Comparison of ENCODE assay signal across 10 cellular contexts in genomic region chr2:36246320-36246990, GRCh38.
DNase-seq lines count a peak whose midpoint lies in the region; ATAC-seq and FAIRE-seq lines count a peak whose summit lies in the region.
"Had no signal": no experiment of that assay in that cellular context is flagged by ENCODE, and none has a peak within 500 bp of the region (broad histone marks: within the 10 kb centered on the region; RNA-seq: fewer than 3 reads in every experiment).

No MANE protein-coding gene starts in this region.

- no peak overlapping the region for H3K4me3 ChIP-seq in small intestine (ENCODE audit: low read depth in 1 of 2, low read length in 2 of 2)

- POLR2A ChIA-PET in activated CD4-positive, alpha-beta T cell treated with anti-CD3 and anti-CD28 coated beads for 36 hours (lab: Charles Lee): no interaction called here

- no peaks in the 10 kb centered on the region for H3K9me3 ChIP-seq in small intestine (ENCODE audit: control insufficient read depth, low read depth)

- H3K27ac Mint-ChIP-seq in activated CD4-positive, alpha-beta T cell treated with anti-CD3 and anti-CD28 coated beads for 36 hours: peak overlapping the region; percentile 84

- ATAC-seq in activated CD4-positive, alpha-beta T cell treated with anti-CD3 and anti-CD28 coated beads for 36 hours: peak; percentile 82
- ATAC-seq in HG02852 (IDR thresholded peaks at IDR 0.05; ENCODE audit: unreplicated experiment): peak; percentile 88

- intact Hi-C loops in activated CD4-positive, alpha-beta T cell treated with anti-CD3 and anti-CD28 coated beads for 36 hours (cut with DNase I, micrococcal nuclease): loop anchor here (1.0 to 10.0 kb wide), 10 partner anchors 30 to 1131 kb away; partner anchors contain the start of gene CRIM1 (in 1 of the 2)

- FAIRE-seq in small intestine (lab: Jason Lieb, UNC): no peak

- H3K36me3 Mint-ChIP-seq in activated CD4-positive, alpha-beta T cell treated with anti-CD3 and anti-CD28 coated beads for 36 hours (ENCODE audit: low read depth): peaks cover 3% of the 10 kb centered on the region

- H3K4me3 Mint-ChIP-seq in activated CD4-positive, alpha-beta T cell treated with anti-CD3 and anti-CD28 coated beads for 36 hours: peak overlapping the region; percentile 54

- H3K36me3 ChIP-seq in small intestine (ENCODE audit: control insufficient read depth in 2 of 2, insufficient read depth in 2 of 2, low read length in 2 of 2): no peaks in the 10 kb centered on the region

- peaks cover 61% of the 10 kb centered on the region for H3K4me1 Mint-ChIP-seq in activated CD4-positive, alpha-beta T cell treated with anti-CD3 and anti-CD28 coated beads for 36 hours

- no peaks in the 10 kb centered on the region for H3K4me1 ChIP-seq in small intestine (ENCODE audit: control insufficient read depth in 2 of 2, insufficient read depth in 1 of 2, low read depth in 1 of 2, low read length in 1 of 2)

- CTCF ChIA-PET in activated CD4-positive, alpha-beta T cell treated with anti-CD3 and anti-CD28 coated beads for 36 hours (lab: Charles Lee): interaction anchor here (0.6 to 0.9 kb wide), 2 partner anchors 107 to 122 kb away, joined by 3 to 5 read pairs; no protein-coding TSS in a partner anchor

- H3K27ac ChIP-seq in small intestine (ENCODE audit: low read depth in 1 of 2, low read length in 1 of 2): no peak overlapping the region

- H3K27me3 ChIP-seq in small intestine (ENCODE audit: control insufficient read depth in 2 of 2, insufficient read depth in 2 of 2, low read length in 2 of 2): no peaks in the 10 kb centered on the region

- H3K27me3 Mint-ChIP-seq in activated CD4-positive, alpha-beta T cell treated with anti-CD3 and anti-CD28 coated beads for 36 hours: peaks cover 4% of the 10 kb centered on the region

- WGBS in small intestine, 3 donors: 38 to 48% (median 43%) methylated on average over 2 of the region's 2 CpGs

- H3K9me3 Mint-ChIP-seq in activated CD4-positive, alpha-beta T cell treated with anti-CD3 and anti-CD28 coated beads for 36 hours (ENCODE audit: low read depth): peaks cover 4% of the 10 kb centered on the region

- DNase-seq in activated CD4-positive, alpha-beta T cell treated with anti-CD3 and anti-CD28 coated beads for 36 hours: no peak
- DNase-seq in activated CD4-positive, alpha-beta T cell treated with anti-CD3 and anti-CD28 coated beads, Interleukin-2, amount 50 U/mL, for 48 hours: no peak
- DNase-seq in NOMO-1 treated with DMSO at 0.1 percent for 48 hours (lab: John Stamatoyannopoulos, UW; ENCODE audit: unreplicated experiment) (peak; percentile 71), small intestine (peak; percentile 65), cerebellum (ENCODE audit: low spot score) (no peak)
- no peak for DNase-seq in stimulated activated CD4-positive, alpha-beta T cell treated with anti-CD3 and anti-CD28 coated beads, Interleukin-15, amount 100 ng/mL, for 24 hours
- no peak for DNase-seq in activated CD8-positive, alpha-beta memory T cell treated with anti-CD3 and anti-CD28 coated beads, Interleukin-2, amount 50 U/mL, for 48 hours
- DNase-seq: amniotic stem cell, NCI-H1105 had no signal

Comparison
In these comparisons a context has a peak if more than half of its experiments do, and no peak if none do; other contexts are left out.
1. DNase-seq: peak in NOMO-1 treated with DMSO at 0.1 percent for 48 hours (single experiment) and small intestine (single experiment); none in activated CD4-positive, alpha-beta T cell treated with anti-CD3 and anti-CD28 coated beads for 36 hours (single experiment), activated CD4-positive, alpha-beta T cell treated with anti-CD3 and anti-CD28 coated beads, Interleukin-2, amount 50 U/mL, for 48 hours (0 of 2), cerebellum (single experiment), stimulated activated CD4-positive, alpha-beta T cell treated with anti-CD3 and anti-CD28 coated beads, Interleukin-15, amount 100 ng/mL, for 24 hours (single experiment) and activated CD8-positive, alpha-beta memory T cell treated with anti-CD3 and anti-CD28 coated beads, Interleukin-2, amount 50 U/mL, for 48 hours (single experiment).